ENCODE assay signal across 8 cellular contexts in genomic region chr16:88782454-88783390, GRCh38. TPM values are rescaled to one million over a fixed set of nuclear protein-coding genes. Genes with fewer than 3 reads are reported as not detected.
DNase-seq lines count a peak whose midpoint lies in the region; ATAC-seq and TF ChIP-seq lines count a peak whose summit lies in the region.

No MANE protein-coding gene starts in this region.

- H3K9me3 ChIP-seq in skeletal muscle tissue (ENCODE audit: control insufficient read depth in 3 of 3, low read length in 3 of 3): no peaks in the 10 kb centered on the region

- peaks cover 20 to 44% (median 24%) of the 10 kb centered on the region in 3 donors for H3K4me1 ChIP-seq in skeletal muscle tissue (ENCODE audit: control insufficient read depth in 3 of 3, insufficient read depth in 3 of 3, low read length in 3 of 3)

- H3K27me3 ChIP-seq in skeletal muscle tissue (ENCODE audit: control insufficient read depth in 3 of 3, insufficient read depth in 3 of 3, low read length in 3 of 3): peaks cover under 1 to 24% (median 8%) of the 10 kb centered on the region in 3 donors

- H3K27ac ChIP-seq in 22Rv1 (peak overlapping the region; percentile 75), skeletal muscle tissue (ENCODE audit: low read depth, low read length) (no peak overlapping the region)

- no peak for ATAC-seq in HG02840 (IDR thresholded peaks at IDR 0.05; ENCODE audit: low FRiP score, unreplicated experiment)

- H3K36me3 ChIP-seq in skeletal muscle tissue (ENCODE audit: control insufficient read depth in 3 of 3, insufficient read depth in 3 of 3, low read length in 3 of 3): no peaks in the 10 kb centered on the region

- no peak for DNase-seq in Jurkat, Clone E6-1 (ENCODE audit: low read depth, low spot score)
- DNase-seq in activated T-cell treated with anti-CD3 and anti-CD28 coated beads for 48 hours (ENCODE audit: low read depth) (peak; percentile 82), fibroblast of peridontal ligament (ENCODE audit: extremely low read depth) (peak; percentile 64), NCI-H82 treated with DMSO at 0.1 percent for 48 hours (lab: John Stamatoyannopoulos, UW; ENCODE audit: unreplicated experiment) (no peak), HuH-7 (ENCODE audit: low spot score) (no peak)

- H3K4me3 ChIP-seq in Jurkat, Clone E6-1 (ENCODE audit: low read length): peak overlapping the region; percentile 77
- peak overlapping the region in 1 of 3 donors; percentile 30 for H3K4me3 ChIP-seq in skeletal muscle tissue (ENCODE audit: low read length in 3 of 3)

- peak overlapping the region in 2 of 3 donors; percentile 4 to 25 for H3K9ac ChIP-seq in skeletal muscle tissue (ENCODE audit: low read depth in 1 of 3, low read length in 3 of 3)

- TF ChIP-seq CTCF in 22Rv1 (IDR thresholded peaks at IDR 0.05): no peak

RNA-seq across cellular contexts. Expression of gene PIEZO1, which starts 2.3 kb away (rescaled TPM):
- 194 TPM for polyA plus RNA-seq in Jurkat, Clone E6-1 (2012; ENCODE audit: insufficient read depth, insufficient read length)
- total RNA-seq in skeletal muscle tissue: 45.9 TPM

RNA-seq across cellular contexts. Expression of gene CDT1, which starts 20.9 kb away (rescaled TPM):
- polyA plus RNA-seq in Jurkat, Clone E6-1 (2012; ENCODE audit: insufficient read depth, insufficient read length): 93.9 TPM
- total RNA-seq in skeletal muscle tissue: 6.3 TPM

RNA-seq across cellular contexts. Expression of gene APRT, which starts 29.0 kb away (rescaled TPM):
- 328 TPM for polyA plus RNA-seq in Jurkat, Clone E6-1 (2012; ENCODE audit: insufficient read depth, insufficient read length)
- total RNA-seq in skeletal muscle tissue: 41.8 TPM

Comparison
In these comparisons a context has a peak if more than half of its experiments do, and no peak if none do; other contexts are left out.
1. DNase-seq: peak in activated T-cell treated with anti-CD3 and anti-CD28 coated beads for 48 hours (single experiment) and fibroblast of peridontal ligament (single experiment); none in Jurkat, Clone E6-1 (single experiment), NCI-H82 treated with DMSO at 0.1 percent for 48 hours (single experiment) and HuH-7 (single experiment).